Comparison of ENCODE assay signal across 17 cellular contexts in genomic region chr2:231046908-231047269, GRCh38. TPM values are rescaled to one million over a fixed set of nuclear protein-coding genes. Genes with fewer than 3 reads are reported as not detected.
DNase-seq lines count a peak whose midpoint lies in the region; ATAC-seq and TF ChIP-seq lines count a peak whose summit lies in the region.
"Had no signal": no experiment of that assay in that cellular context is flagged by ENCODE, and none has a peak within 500 bp of the region (broad histone marks: within the 10 kb centered on the region; RNA-seq: fewer than 3 reads in every experiment).

No MANE protein-coding gene starts in this region.

- ATAC-seq in WTC11 (peak; percentile 48), GM21529 (IDR thresholded peaks at IDR 0.05; ENCODE audit: unreplicated experiment) (no peak)
- ATAC-seq: A549 had no signal

- H3K4me3 ChIP-seq in lower leg skin (ENCODE audit: low read depth, poor library complexity, severe bottlenecking), result no peak overlapping the region
- H3K4me3 ChIP-seq in suprapubic skin, result no peak overlapping the region
- H3K4me3 ChIP-seq: A549 had no signal

- intact Hi-C loops in lower leg skin (cut with DNase I; ENCODE audit: low total_unique reads), result no loop called here

- TF ChIP-seq CTCF in WTC11 (IDR thresholded peaks at IDR 0.05) (no peak), osteocyte (IDR thresholded peaks at IDR 0.05) (no peak), lower leg skin (IDR thresholded peaks at IDR 0.05) (no peak), suprapubic skin (IDR thresholded peaks at IDR 0.05) (no peak)

- H3K4me3 Mint-ChIP-seq in WTC11, result no peak overlapping the region
- H3K4me3 Mint-ChIP-seq in osteocyte (ENCODE audit: unreplicated experiment), result no peak overlapping the region
- H3K4me3 Mint-ChIP-seq: CD4-positive, alpha-beta memory T cell; HFFc6 had no signal

- H3K9me3 Mint-ChIP-seq in WTC11 (no peaks in the 10 kb centered on the region), osteocyte (ENCODE audit: unreplicated experiment) (no peaks in the 10 kb centered on the region)
- H3K9me3 Mint-ChIP-seq: CD4-positive, alpha-beta memory T cell; HFFc6 had no signal

- peaks cover 16% of the 10 kb centered on the region for H3K27me3 Mint-ChIP-seq in WTC11 (ENCODE audit: low read depth)
- peaks cover 35% of the 10 kb centered on the region for H3K27me3 Mint-ChIP-seq in osteocyte (ENCODE audit: unreplicated experiment)

- H3K4me1 ChIP-seq in suprapubic skin, result no peaks in the 10 kb centered on the region
- H3K4me1 ChIP-seq: BE2C had no signal

- CTCF ChIA-PET in WTC11 (lab: Charles Lee), result no interaction called here

- H3K4me1 Mint-ChIP-seq in WTC11, result no peaks in the 10 kb centered on the region
- no peaks in the 10 kb centered on the region for H3K4me1 Mint-ChIP-seq in osteocyte (ENCODE audit: unreplicated experiment)

- TF ChIP-seq POLR2A in lower leg skin (IDR thresholded peaks at IDR 0.05) (no peak), suprapubic skin (IDR thresholded peaks at IDR 0.05) (no peak)

- H3K9me3 ChIP-seq in suprapubic skin, result no peaks in the 10 kb centered on the region
- H3K9me3 ChIP-seq: A549, BE2C had no signal

- H3K36me3 ChIP-seq in suprapubic skin, result no peaks in the 10 kb centered on the region
- H3K36me3 ChIP-seq: BE2C had no signal

- POLR2A ChIA-PET in WTC11 (lab: Charles Lee), result no interaction called here

- WGBS in lower leg skin, 2 donors, result 79 to 83% methylated on average over 5 of the region's 5 CpGs
- 89% methylated on average over 5 of the region's 5 CpGs for WGBS in suprapubic skin

- H3K36me3 Mint-ChIP-seq in WTC11, result no peaks in the 10 kb centered on the region
- H3K36me3 Mint-ChIP-seq in osteocyte (ENCODE audit: unreplicated experiment), result no peaks in the 10 kb centered on the region
- H3K36me3 Mint-ChIP-seq: CD4-positive, alpha-beta memory T cell had no signal

- H3K27me3 ChIP-seq in suprapubic skin, result peaks cover 9% of the 10 kb centered on the region

- no peak for DNase-seq in WTC11 (ENCODE audit: low spot score)
- no peak for DNase-seq in caudate nucleus (lab: John Stamatoyannopoulos, UW)
- peak; percentile 49 for DNase-seq in osteocyte (ENCODE audit: extremely low spot score, unreplicated experiment)
- no peak for DNase-seq in lower leg skin (ENCODE audit: low spot score in 2 of 2)
- no peak for DNase-seq in suprapubic skin (ENCODE audit: low spot score in 2 of 2)
- DNase-seq in activated T-cell treated with anti-CD3 and anti-CD28 coated beads, Interleukin-2, amount 50 U/mL, for 48 hours, result no peak
- DNase-seq: BE2C; CD4-positive, alpha-beta memory T cell; DMS79; HCEC 1CT; HFFc6 had no signal

- H3K27ac ChIP-seq in caudate nucleus (ENCODE audit: low read depth, low read length) (peak overlapping the region; percentile 88), suprapubic skin (no peak overlapping the region)
- H3K27ac ChIP-seq: A549, C4-2B had no signal

- no peak for TF ChIP-seq EP300 in suprapubic skin (IDR thresholded peaks at IDR 0.05)

- H3K27ac Mint-ChIP-seq in WTC11 (no peak overlapping the region), osteocyte (ENCODE audit: unreplicated experiment) (no peak overlapping the region)
- H3K27ac Mint-ChIP-seq: CD4-positive, alpha-beta memory T cell; HFFc6 had no signal

TF ChIP-seq in WTC11, 78 proteins besides CTCF, POLR2A, EP300 and RAD21:
- TF ChIP-seq TP53 (CRISPR knock-in tag; IDR thresholded peaks at IDR 0.05) (no peak), ELF4 (CRISPR knock-in tag; IDR thresholded peaks at IDR 0.05; ENCODE audit: low read depth) (no peak), MXD4 (CRISPR knock-in tag; IDR thresholded peaks at IDR 0.05; ENCODE audit: borderline replicate concordance) (no peak)

RNA-seq across cellular contexts. Expression of gene C2orf72, which starts 9.6 kb away (rescaled TPM):
- 1.3 to 2.8 TPM (median 1.7 TPM) in 3 replicates for total RNA-seq in WTC11 (2021)
- not detected in 2 replicates for total RNA-seq in osteocyte
- total RNA-seq in lower leg skin, result 1 to 10 TPM in 3 of 4 donors, under 1 TPM in 1; 0.95 to 7.3 (median 4.0) TPM
- total RNA-seq in suprapubic skin, result 1 to 10 TPM; 2.6 to 9.0 (median 5.8) TPM
- total RNA-seq: CD4-positive, alpha-beta memory T cell; HFFc6 had no signal

RNA-seq across cellular contexts. Expression of gene PSMD1, which starts 9.8 kb away (rescaled TPM):
- total RNA-seq in WTC11 (2021) (140 to 163 TPM (median 148 TPM) in 3 replicates), osteocyte (108 and 112 TPM in 2 replicates), lower leg skin (10 to 100 TPM; 49.8 to 67.9 (median 57.4) TPM), suprapubic skin (10 to 100 TPM; 45.5 to 60.2 (median 56.8) TPM)

RNA-seq across cellular contexts. Expression of gene SPATA3, which starts 51.0 kb away (rescaled TPM):
- total RNA-seq in WTC11 (2021), result not detected in 3 replicates
- total RNA-seq in osteocyte, result not detected in 2 replicates
- total RNA-seq in lower leg skin, result under 1 TPM in 1 of 4 donors, not detected in 3; 0.25 TPM
- not detected for total RNA-seq in suprapubic skin
- total RNA-seq: CD4-positive, alpha-beta memory T cell; G401; H4; HFFc6; HT1080 had no signal
